1 cellular context compared by ENCODE assay signal in genomic region chr9:32558408-32558914, GRCh38.
TF ChIP-seq lines count a peak whose summit lies in the region.

No MANE protein-coding gene starts in this region.

TF ChIP-seq in HepG2, 621 proteins besides CTCF, POLR2A, EP300 and RAD21:
- TF ChIP-seq ZFY (CRISPR knock-in tag; IDR thresholded peaks at IDR 0.05) (no peak), PAXIP1 (CRISPR knock-in tag; conservative IDR thresholded peaks at IDR 0.05) (0 out of 2 replicates have a peak, but pooled peaks have one; percentile 20), KAT2B (IDR thresholded peaks at IDR 0.05; ENCODE audit: borderline replicate concordance, low read depth, low read length) (no peak), AKAP8 (CRISPR knock-in tag; IDR thresholded peaks at IDR 0.05) (no peak), SAP130 (CRISPR knock-in tag; IDR thresholded peaks at IDR 0.05; ENCODE audit: low read depth) (peak; percentile 42; the same call in 1 of the 2 replicates), ZSCAN22 (CRISPR knock-in tag; IDR thresholded peaks at IDR 0.05) (no peak), ZNF101 (CRISPR knock-in tag; IDR thresholded peaks at IDR 0.05; ENCODE audit: borderline replicate concordance, low read depth) (no peak), ARID5B (CRISPR knock-in tag; IDR thresholded peaks at IDR 0.05) (peak; percentile 34), THAP8 (CRISPR knock-in tag; IDR thresholded peaks at IDR 0.05; ENCODE audit: borderline replicate concordance) (no peak), CEBPG (CRISPR knock-in tag; IDR thresholded peaks at IDR 0.05) (no peak), ZNF317 (CRISPR knock-in tag; IDR thresholded peaks at IDR 0.05) (no peak), ZFP36 (IDR thresholded peaks at IDR 0.05; ENCODE audit: borderline replicate concordance, low read depth, low read length, partially characterized antibody) (no peak), ZNF501 (CRISPR knock-in tag; IDR thresholded peaks at IDR 0.05) (no peak), ZNF724P (CRISPR knock-in tag; IDR thresholded peaks at IDR 0.05; ENCODE audit: borderline replicate concordance) (no peak), ZKSCAN5 (CRISPR knock-in tag; IDR thresholded peaks at IDR 0.05) (peak; percentile 88; the same call in 1 of the 2 replicates), E2F5 (CRISPR knock-in tag; conservative IDR thresholded peaks at IDR 0.05) (no peak)
- TF ChIP-seq, protein P1, sequence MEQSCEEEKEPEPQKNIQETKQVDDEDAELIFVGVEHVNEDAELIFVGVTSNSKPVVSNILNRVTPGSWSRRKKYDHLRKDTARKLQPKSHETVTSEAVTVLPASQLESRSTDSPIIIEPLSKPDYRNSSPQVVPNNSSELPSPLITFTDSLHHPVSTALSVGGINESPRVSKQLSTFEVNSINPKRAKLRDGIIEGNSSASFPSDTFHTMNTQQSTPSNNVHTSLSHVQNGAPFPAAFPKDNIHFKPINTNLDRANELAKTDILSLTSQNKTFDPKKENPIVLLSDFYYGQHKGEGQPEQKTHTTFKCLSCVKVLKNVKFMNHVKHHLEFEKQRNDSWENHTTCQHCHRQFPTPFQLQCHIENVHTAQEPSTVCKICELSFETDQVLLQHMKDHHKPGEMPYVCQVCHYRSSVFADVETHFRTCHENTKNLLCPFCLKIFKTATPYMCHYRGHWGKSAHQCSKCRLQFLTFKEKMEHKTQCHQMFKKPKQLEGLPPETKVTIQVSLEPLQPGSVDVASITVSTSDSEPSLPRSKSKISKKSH (CRISPR knock-in tag; IDR thresholded peaks at IDR 0.05; ENCODE audit: borderline replicate concordance), result no peak
- TF ChIP-seq, protein P2, sequence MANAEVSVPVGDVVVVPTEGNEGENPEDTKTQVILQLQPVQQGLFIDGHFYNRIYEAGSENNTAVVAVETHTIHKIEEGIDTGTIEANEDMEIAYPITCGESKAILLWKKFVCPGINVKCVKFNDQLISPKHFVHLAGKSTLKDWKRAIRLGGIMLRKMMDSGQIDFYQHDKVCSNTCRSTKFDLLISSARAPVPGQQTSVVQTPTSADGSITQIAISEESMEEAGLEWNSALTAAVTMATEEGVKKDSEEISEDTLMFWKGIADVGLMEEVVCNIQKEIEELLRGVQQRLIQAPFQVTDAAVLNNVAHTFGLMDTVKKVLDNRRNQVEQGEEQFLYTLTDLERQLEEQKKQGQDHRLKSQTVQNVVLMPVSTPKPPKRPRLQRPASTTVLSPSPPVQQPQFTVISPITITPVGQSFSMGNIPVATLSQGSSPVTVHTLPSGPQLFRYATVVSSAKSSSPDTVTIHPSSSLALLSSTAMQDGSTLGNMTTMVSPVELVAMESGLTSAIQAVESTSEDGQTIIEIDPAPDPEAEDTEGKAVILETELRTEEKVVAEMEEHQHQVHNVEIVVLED (CRISPR knock-in tag; IDR thresholded peaks at IDR 0.05; ENCODE audit: borderline replicate concordance), result no peak
TF ChIP-seq in HepG2: peak in this region for 4.
